Comparison of ENCODE assay signal across 11 cellular contexts in the genomic region with DNA sequence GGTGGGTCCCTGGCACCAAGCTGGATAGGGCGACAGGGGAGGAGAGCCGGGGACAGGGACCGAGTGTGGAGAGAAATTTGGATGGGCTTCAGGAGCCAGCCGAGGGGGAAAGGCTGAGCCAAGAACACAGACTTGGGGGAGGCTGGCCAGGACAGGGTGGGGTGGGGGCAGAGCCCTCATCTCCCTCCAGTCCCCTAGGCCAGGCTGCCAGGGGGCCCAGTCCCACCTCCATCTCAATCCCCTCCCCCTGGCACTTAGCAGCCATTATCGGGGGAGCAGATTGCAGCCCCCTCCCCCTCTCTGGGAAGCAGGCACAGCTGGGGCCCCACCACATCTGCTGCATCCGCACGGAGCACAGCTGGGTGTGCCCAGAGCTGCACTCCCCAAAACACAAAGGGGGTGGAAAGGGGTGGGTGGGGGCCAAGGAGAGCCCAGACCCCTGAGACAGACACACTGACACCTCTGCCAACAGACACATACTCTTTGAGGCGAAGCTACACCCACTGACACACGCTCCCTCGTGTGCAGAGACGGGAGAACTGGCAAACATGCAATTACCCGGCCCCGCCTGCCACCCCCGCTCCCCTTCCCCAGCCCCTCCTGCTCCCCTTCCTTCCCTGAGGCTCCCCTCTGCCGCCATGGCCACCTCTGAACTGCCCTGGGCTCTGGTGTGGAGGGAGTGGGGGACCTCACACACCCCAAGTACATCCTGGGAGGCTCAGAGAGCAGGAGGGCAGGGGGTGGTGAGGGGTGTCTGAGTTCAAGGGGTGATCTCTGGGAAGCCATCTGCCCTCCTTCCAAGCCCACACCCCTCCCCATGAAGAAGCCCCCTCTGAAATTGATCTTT. TPM values are rescaled to one million over a fixed set of nuclear protein-coding genes. Genes with fewer than 3 reads are reported as not detected.
DNase-seq lines count a peak whose midpoint lies in the region; ATAC-seq and TF ChIP-seq lines count a peak whose summit lies in the region.
"Had no signal": no experiment of that assay in that cellular context is flagged by ENCODE, and none has a peak within 500 bp of the region (broad histone marks: within the 10 kb centered on the region; RNA-seq: fewer than 3 reads in every experiment).

No MANE protein-coding gene starts in this region.

- in situ Hi-C loops in KBM-7 (cut with MboI; ENCODE audit: low pct_unique_long_range_greater_than_20kb, low sequenced_read_pairs) = no loop called here

- H3K4me3 Mint-ChIP-seq in dendritic cell treated with granulocyte-macrophage colony-stimulating factor and Interleukin-4, amounts not matched to agents 40 ng/mL and 50 ng/mL, for 4 days = no peak overlapping the region
- H3K4me3 Mint-ChIP-seq: T-helper 1 cell treated with Interleukin-12 subunit alpha and Interleukin-12 subunit beta and Interleukin-4 antibody, amounts not matched to agents 30 μg/mL and 1 μg/mL, for 36 hours had no signal

- H3K36me3 Mint-ChIP-seq in dendritic cell treated with granulocyte-macrophage colony-stimulating factor and Interleukin-4, amounts not matched to agents 40 ng/mL and 50 ng/mL, for 4 days (ENCODE audit: low read depth) = peaks cover 36% of the 10 kb centered on the region

- no peak for TF ChIP-seq CTCF in psoas muscle (IDR thresholded peaks at IDR 0.05)

- no peak for DNase-seq in psoas muscle
- DNase-seq in activated CD4-positive, alpha-beta T cell treated with anti-CD3 and anti-CD28 coated beads, Interleukin-2, amount 50 U/mL, for 4 hours = no peak
- no peak for DNase-seq in SW 1271 (lab: John Stamatoyannopoulos, UW)
- DNase-seq in KBM-7 = no peak
- DNase-seq in DMS53 treated with DMSO at 0.1 percent for 48 hours (lab: John Stamatoyannopoulos, UW; ENCODE audit: unreplicated experiment) = no peak

- H3K4me3 ChIP-seq in psoas muscle = no peak overlapping the region

- H3K4me1 ChIP-seq in psoas muscle = peaks cover 3% of the 10 kb centered on the region

- H3K9me3 Mint-ChIP-seq in dendritic cell treated with granulocyte-macrophage colony-stimulating factor and Interleukin-4, amounts not matched to agents 40 ng/mL and 50 ng/mL, for 4 days = no peaks in the 10 kb centered on the region
- H3K9me3 Mint-ChIP-seq: T-helper 1 cell treated with Interleukin-12 subunit alpha and Interleukin-12 subunit beta and Interleukin-4 antibody, amounts not matched to agents 30 μg/mL and 1 μg/mL, for 36 hours had no signal

- ATAC-seq in GM19438 (IDR thresholded peaks at IDR 0.05; ENCODE audit: low read depth, unreplicated experiment) (peak; percentile 21), HG03280 (IDR thresholded peaks at IDR 0.05; ENCODE audit: unreplicated experiment) (peak; percentile 17), psoas muscle (peak; percentile 9 to 38 (median 17))

- H3K27ac ChIP-seq in psoas muscle = no peak overlapping the region
- H3K27ac ChIP-seq: parathyroid adenoma, uterus had no signal

- H3K27me3 Mint-ChIP-seq in dendritic cell treated with granulocyte-macrophage colony-stimulating factor and Interleukin-4, amounts not matched to agents 40 ng/mL and 50 ng/mL, for 4 days = peaks cover 61% of the 10 kb centered on the region

- H3K9me3 ChIP-seq in psoas muscle = no peaks in the 10 kb centered on the region
- H3K9me3 ChIP-seq: uterus had no signal

- H3K27me3 ChIP-seq in psoas muscle (ENCODE audit: insufficient read depth in 3 of 3, low read length in 2 of 3) = peaks cover 0 to 38% (median 18%) of the 10 kb centered on the region in 3 donors
- H3K27me3 ChIP-seq: uterus had no signal

- H3K27ac Mint-ChIP-seq in dendritic cell treated with granulocyte-macrophage colony-stimulating factor and Interleukin-4, amounts not matched to agents 40 ng/mL and 50 ng/mL, for 4 days = peak overlapping the region; percentile 18
- H3K27ac Mint-ChIP-seq: T-helper 1 cell treated with Interleukin-12 subunit alpha and Interleukin-12 subunit beta and Interleukin-4 antibody, amounts not matched to agents 30 μg/mL and 1 μg/mL, for 36 hours had no signal

- H3K4me1 Mint-ChIP-seq in dendritic cell treated with granulocyte-macrophage colony-stimulating factor and Interleukin-4, amounts not matched to agents 40 ng/mL and 50 ng/mL, for 4 days (ENCODE audit: low read depth) = peaks cover 16% of the 10 kb centered on the region

- 10 to 24% (median 15%) methylated on average over 12 to 15 of the region's 15 CpGs for WGBS in psoas muscle, 3 donors

- H3K36me3 ChIP-seq in psoas muscle (ENCODE audit: insufficient read depth in 1 of 2, low read depth in 1 of 2) = peaks cover 0 to 20% of the 10 kb centered on the region in 2 donors
- H3K36me3 ChIP-seq: uterus had no signal

- intact Hi-C loops in dendritic cell treated with granulocyte-macrophage colony-stimulating factor and Interleukin-4, amounts not matched to agents 40 ng/mL and 50 ng/mL, for 4 days (cut with micrococcal nuclease) = no loop called here
- intact Hi-C loops in psoas muscle (cut with DNase I) = no loop called here

RNA-seq across cellular contexts. Expression of gene ASIC4, which starts 5.1 kb away (rescaled TPM):
- under 1 TPM in 2 of 4 donors, not detected in 2; 0.30 to 0.34 TPM for total RNA-seq in psoas muscle
- polyA plus RNA-seq in psoas muscle = under 1 TPM in 2 of 3 donors, not detected in 1; 0.03 to 0.23 TPM

RNA-seq across cellular contexts. Expression of gene GMPPA, which starts 10.5 kb away (rescaled TPM):
- total RNA-seq in psoas muscle = 10 to 100 TPM; 14.4 to 23.4 (median 18.2) TPM
- polyA plus RNA-seq in psoas muscle = 10 to 100 TPM; 20.0 to 33.8 (median 26.9) TPM

RNA-seq across cellular contexts. Expression of gene CHPF, which starts 34.5 kb away (rescaled TPM):
- 10 to 100 TPM; 11.9 to 14.2 (median 13.1) TPM for total RNA-seq in psoas muscle
- polyA plus RNA-seq in psoas muscle = 10 to 100 TPM in 1 of 3 donors, 1 to 10 TPM in 2; 8.4 to 13.0 (median 9.0) TPM

RNA-seq across cellular contexts. Expression of gene TMEM198, which starts 34.7 kb away (rescaled TPM):
- total RNA-seq in psoas muscle = 1 to 10 TPM in 3 of 4 donors, under 1 TPM in 1; 0.88 to 3.1 (median 2.0) TPM
- 1 to 10 TPM in 2 of 3 donors, under 1 TPM in 1; 0.61 to 3.7 (median 2.3) TPM for polyA plus RNA-seq in psoas muscle
